ENCODE assay signal across 2 cellular contexts in genomic region chr14:72479471-72479931, GRCh38.
TF ChIP-seq lines count a peak whose summit lies in the region.

No MANE protein-coding gene starts in this region.

TF ChIP-seq in GM23338, 12 proteins besides CTCF, POLR2A, EP300 and RAD21 (continued from another document):
- TF ChIP-seq, protein P1, sequence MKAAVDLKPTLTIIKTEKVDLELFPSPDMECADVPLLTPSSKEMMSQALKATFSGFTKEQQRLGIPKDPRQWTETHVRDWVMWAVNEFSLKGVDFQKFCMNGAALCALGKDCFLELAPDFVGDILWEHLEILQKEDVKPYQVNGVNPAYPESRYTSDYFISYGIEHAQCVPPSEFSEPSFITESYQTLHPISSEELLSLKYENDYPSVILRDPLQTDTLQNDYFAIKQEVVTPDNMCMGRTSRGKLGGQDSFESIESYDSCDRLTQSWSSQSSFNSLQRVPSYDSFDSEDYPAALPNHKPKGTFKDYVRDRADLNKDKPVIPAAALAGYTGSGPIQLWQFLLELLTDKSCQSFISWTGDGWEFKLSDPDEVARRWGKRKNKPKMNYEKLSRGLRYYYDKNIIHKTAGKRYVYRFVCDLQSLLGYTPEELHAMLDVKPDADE (IDR thresholded peaks at IDR 0.05): no peak
- no peak for TF ChIP-seq EZH2 (IDR thresholded peaks at IDR 0.05; ENCODE audit: low read depth, unreplicated experiment)
- TF ChIP-seq CREB1 (CRISPR knock-in tag; IDR thresholded peaks at IDR 0.05; ENCODE audit: low read depth): no peak
- no peak for TF ChIP-seq JUNB (IDR thresholded peaks at IDR 0.05; ENCODE audit: unreplicated experiment)
- TF ChIP-seq EZH2phosphoT487 (IDR thresholded peaks at IDR 0.05; ENCODE audit: unreplicated experiment): no peak
- TF ChIP-seq, protein P2, sequence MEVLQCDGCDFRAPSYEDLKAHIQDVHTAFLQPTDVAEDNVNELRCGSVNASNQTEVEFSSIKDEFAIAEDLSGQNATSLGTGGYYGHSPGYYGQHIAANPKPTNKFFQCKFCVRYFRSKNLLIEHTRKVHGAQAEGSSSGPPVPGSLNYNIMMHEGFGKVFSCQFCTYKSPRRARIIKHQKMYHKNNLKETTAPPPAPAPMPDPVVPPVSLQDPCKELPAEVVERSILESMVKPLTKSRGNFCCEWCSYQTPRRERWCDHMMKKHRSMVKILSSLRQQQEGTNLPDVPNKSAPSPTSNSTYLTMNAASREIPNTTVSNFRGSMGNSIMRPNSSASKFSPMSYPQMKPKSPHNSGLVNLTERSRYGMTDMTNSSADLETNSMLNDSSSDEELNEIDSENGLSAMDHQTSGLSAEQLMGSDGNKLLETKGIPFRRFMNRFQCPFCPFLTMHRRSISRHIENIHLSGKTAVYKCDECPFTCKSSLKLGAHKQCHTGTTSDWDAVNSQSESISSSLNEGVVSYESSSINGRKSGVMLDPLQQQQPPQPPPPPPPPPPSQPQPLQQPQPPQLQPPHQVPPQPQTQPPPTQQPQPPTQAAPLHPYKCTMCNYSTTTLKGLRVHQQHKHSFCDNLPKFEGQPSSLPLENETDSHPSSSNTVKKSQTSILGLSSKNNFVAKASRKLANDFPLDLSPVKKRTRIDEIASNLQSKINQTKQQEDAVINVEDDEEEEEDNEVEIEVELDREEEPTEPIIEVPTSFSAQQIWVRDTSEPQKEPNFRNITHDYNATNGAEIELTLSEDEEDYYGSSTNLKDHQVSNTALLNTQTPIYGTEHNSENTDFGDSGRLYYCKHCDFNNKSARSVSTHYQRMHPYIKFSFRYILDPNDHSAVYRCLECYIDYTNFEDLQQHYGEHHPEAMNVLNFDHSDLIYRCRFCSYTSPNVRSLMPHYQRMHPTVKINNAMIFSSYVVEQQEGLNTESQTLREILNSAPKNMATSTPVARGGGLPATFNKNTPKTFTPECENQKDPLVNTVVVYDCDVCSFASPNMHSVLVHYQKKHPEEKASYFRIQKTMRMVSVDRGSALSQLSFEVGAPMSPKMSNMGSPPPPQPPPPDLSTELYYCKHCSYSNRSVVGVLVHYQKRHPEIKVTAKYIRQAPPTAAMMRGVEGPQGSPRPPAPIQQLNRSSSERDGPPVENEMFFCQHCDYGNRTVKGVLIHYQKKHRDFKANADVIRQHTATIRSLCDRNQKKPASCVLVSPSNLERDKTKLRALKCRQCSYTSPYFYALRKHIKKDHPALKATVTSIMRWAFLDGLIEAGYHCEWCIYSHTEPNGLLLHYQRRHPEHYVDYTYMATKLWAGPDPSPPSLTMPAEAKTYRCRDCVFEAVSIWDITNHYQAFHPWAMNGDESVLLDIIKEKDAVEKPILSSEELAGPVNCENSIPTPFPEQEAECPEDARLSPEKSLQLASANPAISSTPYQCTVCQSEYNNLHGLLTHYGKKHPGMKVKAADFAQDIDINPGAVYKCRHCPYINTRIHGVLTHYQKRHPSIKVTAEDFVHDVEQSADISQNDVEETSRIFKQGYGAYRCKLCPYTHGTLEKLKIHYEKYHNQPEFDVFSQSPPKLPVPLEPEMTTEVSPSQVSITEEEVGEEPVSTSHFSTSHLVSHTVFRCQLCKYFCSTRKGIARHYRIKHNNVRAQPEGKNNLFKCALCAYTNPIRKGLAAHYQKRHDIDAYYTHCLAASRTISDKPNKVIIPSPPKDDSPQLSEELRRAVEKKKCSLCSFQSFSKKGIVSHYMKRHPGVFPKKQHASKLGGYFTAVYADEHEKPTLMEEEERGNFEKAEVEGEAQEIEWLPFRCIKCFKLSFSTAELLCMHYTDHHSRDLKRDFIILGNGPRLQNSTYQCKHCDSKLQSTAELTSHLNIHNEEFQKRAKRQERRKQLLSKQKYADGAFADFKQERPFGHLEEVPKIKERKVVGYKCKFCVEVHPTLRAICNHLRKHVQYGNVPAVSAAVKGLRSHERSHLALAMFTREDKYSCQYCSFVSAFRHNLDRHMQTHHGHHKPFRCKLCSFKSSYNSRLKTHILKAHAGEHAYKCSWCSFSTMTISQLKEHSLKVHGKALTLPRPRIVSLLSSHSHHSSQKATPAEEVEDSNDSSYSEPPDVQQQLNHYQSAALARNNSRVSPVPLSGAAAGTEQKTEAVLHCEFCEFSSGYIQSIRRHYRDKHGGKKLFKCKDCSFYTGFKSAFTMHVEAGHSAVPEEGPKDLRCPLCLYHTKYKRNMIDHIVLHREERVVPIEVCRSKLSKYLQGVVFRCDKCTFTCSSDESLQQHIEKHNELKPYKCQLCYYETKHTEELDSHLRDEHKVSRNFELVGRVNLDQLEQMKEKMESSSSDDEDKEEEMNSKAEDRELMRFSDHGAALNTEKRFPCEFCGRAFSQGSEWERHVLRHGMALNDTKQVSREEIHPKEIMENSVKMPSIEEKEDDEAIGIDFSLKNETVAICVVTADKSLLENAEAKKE (CRISPR knock-in tag; IDR thresholded peaks at IDR 0.05): no peak
- no peak for TF ChIP-seq NANOG (IDR thresholded peaks at IDR 0.05; ENCODE audit: borderline replicate concordance)
- no peak for TF ChIP-seq ZNF331 (CRISPR knock-in tag; IDR thresholded peaks at IDR 0.05; ENCODE audit: low read depth)
- TF ChIP-seq POLR2AphosphoS5 (IDR thresholded peaks at IDR 0.05; ENCODE audit: low read depth): no peak
- TF ChIP-seq STAT1 (IDR thresholded peaks at IDR 0.05; ENCODE audit: unreplicated experiment): no peak
- TF ChIP-seq ZNF114 (CRISPR knock-in tag; IDR thresholded peaks at IDR 0.05): no peak

TF ChIP-seq in WTC11, 78 proteins besides CTCF, POLR2A, EP300 and RAD21 (continued from another document):
- TF ChIP-seq, protein P3, sequence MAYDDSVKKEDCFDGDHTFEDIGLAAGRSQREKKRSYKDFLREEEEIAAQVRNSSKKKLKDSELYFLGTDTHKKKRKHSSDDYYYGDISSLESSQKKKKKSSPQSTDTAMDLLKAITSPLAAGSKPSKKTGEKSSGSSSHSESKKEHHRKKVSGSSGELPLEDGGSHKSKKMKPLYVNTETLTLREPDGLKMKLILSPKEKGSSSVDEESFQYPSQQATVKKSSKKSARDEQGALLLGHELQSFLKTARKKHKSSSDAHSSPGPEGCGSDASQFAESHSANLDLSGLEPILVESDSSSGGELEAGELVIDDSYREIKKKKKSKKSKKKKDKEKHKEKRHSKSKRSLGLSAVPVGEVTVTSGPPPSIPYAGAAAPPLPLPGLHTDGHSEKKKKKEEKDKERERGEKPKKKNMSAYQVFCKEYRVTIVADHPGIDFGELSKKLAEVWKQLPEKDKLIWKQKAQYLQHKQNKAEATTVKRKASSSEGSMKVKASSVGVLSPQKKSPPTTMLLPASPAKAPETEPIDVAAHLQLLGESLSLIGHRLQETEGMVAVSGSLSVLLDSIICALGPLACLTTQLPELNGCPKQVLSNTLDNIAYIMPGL (CRISPR knock-in tag; IDR thresholded peaks at IDR 0.05): no peak
- TF ChIP-seq GTF2I (CRISPR knock-in tag; conservative IDR thresholded peaks at IDR 0.05) (no peak), CBFB (CRISPR knock-in tag; IDR thresholded peaks at IDR 0.05; ENCODE audit: low read depth) (no peak), OVOL2 (CRISPR knock-in tag; IDR thresholded peaks at IDR 0.05; ENCODE audit: borderline replicate concordance) (no peak)
- TF ChIP-seq, protein P4, sequence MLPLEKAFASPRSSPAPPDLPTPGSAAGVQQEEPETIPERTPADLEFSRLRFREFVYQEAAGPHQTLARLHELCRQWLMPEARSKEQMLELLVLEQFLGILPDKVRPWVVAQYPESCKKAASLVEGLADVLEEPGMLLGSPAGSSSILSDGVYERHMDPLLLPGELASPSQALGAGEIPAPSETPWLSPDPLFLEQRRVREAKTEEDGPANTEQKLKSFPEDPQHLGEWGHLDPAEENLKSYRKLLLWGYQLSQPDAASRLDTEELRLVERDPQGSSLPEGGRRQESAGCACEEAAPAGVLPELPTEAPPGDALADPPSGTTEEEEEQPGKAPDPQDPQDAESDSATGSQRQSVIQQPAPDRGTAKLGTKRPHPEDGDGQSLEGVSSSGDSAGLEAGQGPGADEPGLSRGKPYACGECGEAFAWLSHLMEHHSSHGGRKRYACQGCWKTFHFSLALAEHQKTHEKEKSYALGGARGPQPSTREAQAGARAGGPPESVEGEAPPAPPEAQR (CRISPR knock-in tag; IDR thresholded peaks at IDR 0.05): no peak
TF ChIP-seq in WTC11: peak in this region for 0.
